13 cellular contexts compared by ENCODE assay signal in genomic region chr15:31237042-31237324, GRCh38.
DNase-seq lines count a peak whose midpoint lies in the region; ATAC-seq and TF ChIP-seq lines count a peak whose summit lies in the region.
"Had no signal": no experiment of that assay in that cellular context is flagged by ENCODE, and none has a peak within 500 bp of the region (broad histone marks: within the 10 kb centered on the region; RNA-seq: fewer than 3 reads in every experiment).

No MANE protein-coding gene starts in this region.

- no peak overlapping the region for H3K4me3 ChIP-seq in heart left ventricle
- no peak overlapping the region for H3K4me3 ChIP-seq in uterus

- TF ChIP-seq POLR2A in heart left ventricle (IDR thresholded peaks at IDR 0.05) (no peak), uterus (IDR thresholded peaks at IDR 0.05) (no peak)

- H3K9me3 Mint-ChIP-seq in nephron, result no peaks in the 10 kb centered on the region
- H3K9me3 Mint-ChIP-seq in activated naive CD4-positive, alpha-beta T cell treated with anti-CD3 and anti-CD28 coated beads for 36 hours, result no peaks in the 10 kb centered on the region
- H3K9me3 Mint-ChIP-seq: activated naive CD4-positive, alpha-beta T cell treated with anti-CD3 and anti-CD28 coated beads, Interleukin-2, amount 50 U/mL, for 24 hours; immature natural killer cell; naive B cell; type B pancreatic cell had no signal

- no peaks in the 10 kb centered on the region for H3K27me3 Mint-ChIP-seq in nephron (ENCODE audit: low read depth)
- H3K27me3 Mint-ChIP-seq in activated naive CD4-positive, alpha-beta T cell treated with anti-CD3 and anti-CD28 coated beads for 36 hours (ENCODE audit: low read depth), result no peaks in the 10 kb centered on the region
- H3K27me3 Mint-ChIP-seq: activated naive CD4-positive, alpha-beta T cell treated with anti-CD3 and anti-CD28 coated beads, Interleukin-2, amount 50 U/mL, for 24 hours; naive B cell; type B pancreatic cell had no signal

- H3K36me3 Mint-ChIP-seq in nephron (ENCODE audit: low read depth), result no peaks in the 10 kb centered on the region
- no peaks in the 10 kb centered on the region for H3K36me3 Mint-ChIP-seq in activated naive CD4-positive, alpha-beta T cell treated with anti-CD3 and anti-CD28 coated beads for 36 hours (ENCODE audit: low read depth)
- H3K36me3 Mint-ChIP-seq: activated naive CD4-positive, alpha-beta T cell treated with anti-CD3 and anti-CD28 coated beads, Interleukin-2, amount 50 U/mL, for 24 hours; immature natural killer cell; naive B cell; type B pancreatic cell had no signal

- H3K9me3 ChIP-seq in heart left ventricle (no peaks in the 10 kb centered on the region), uterus (no peaks in the 10 kb centered on the region)

- 71 to 86% (median 80%) methylated on average over 3 of the region's 3 CpGs for WGBS in heart left ventricle, 4 donors

- peaks cover 37% of the 10 kb centered on the region for H3K4me1 Mint-ChIP-seq in nephron
- peaks cover 25% of the 10 kb centered on the region for H3K4me1 Mint-ChIP-seq in activated naive CD4-positive, alpha-beta T cell treated with anti-CD3 and anti-CD28 coated beads for 36 hours (ENCODE audit: low read depth)

- DNase-seq in heart left ventricle, result no peak
- DNase-seq in cardiac septum (ENCODE audit: low spot score), result no peak
- no peak for DNase-seq in caudate nucleus (lab: John Stamatoyannopoulos, UW)
- DNase-seq in uterus, result no peak
- no peak for DNase-seq in activated naive CD4-positive, alpha-beta T cell treated with anti-CD3 and anti-CD28 coated beads for 36 hours
- DNase-seq in NCI-H1092 (lab: John Stamatoyannopoulos, UW), result no peak
- DNase-seq in UCSD-AML1 (lab: John Stamatoyannopoulos, UW; ENCODE audit: unreplicated experiment), result no peak
- DNase-seq: immature natural killer cell, naive B cell, NCI-H1930 had no signal

- H3K27ac Mint-ChIP-seq in nephron, result peak overlapping the region in 2 of 3 experiments; percentile 77 to 84
- no peak overlapping the region for H3K27ac Mint-ChIP-seq in activated naive CD4-positive, alpha-beta T cell treated with anti-CD3 and anti-CD28 coated beads for 36 hours
- H3K27ac Mint-ChIP-seq: activated naive CD4-positive, alpha-beta T cell treated with anti-CD3 and anti-CD28 coated beads, Interleukin-2, amount 50 U/mL, for 24 hours; immature natural killer cell; type B pancreatic cell had no signal

- CTCF ChIA-PET in activated naive CD4-positive, alpha-beta T cell treated with anti-CD3 and anti-CD28 coated beads for 36 hours (lab: Charles Lee), result interaction anchor here (0.7 kb wide), 1 partner anchor 19 kb away, joined by 3 read pairs; no protein-coding TSS in a partner anchor

- TF ChIP-seq CTCF in heart left ventricle (IDR thresholded peaks at IDR 0.05) (no peak), nephron (IDR thresholded peaks at IDR 0.05; ENCODE audit: unreplicated experiment in 3 of 3) (no peak), uterus (IDR thresholded peaks at IDR 0.05) (no peak)

- intact Hi-C loops in heart left ventricle (cut with DNase I), result loop anchor here in 5 of 10 donors (2.0 to 5.0 kb wide), 5 partner anchors 22 to 160 kb away; partner anchors contain the start of gene KLF13 (in 5 of the 5)
- intact Hi-C loops in cardiac septum (cut with DNase I), result loop anchor here (5.0 kb wide), 4 partner anchors 65 to 155 kb away; partner anchors contain the start of gene KLF13
- intact Hi-C loops in uterus (cut with DNase I; ENCODE audit: low total_unique reads), result no loop called here
- intact Hi-C loops in activated naive CD4-positive, alpha-beta T cell treated with anti-CD3 and anti-CD28 coated beads for 36 hours (cut with micrococcal nuclease), result no loop called here

- H3K27me3 ChIP-seq in heart left ventricle (no peaks in the 10 kb centered on the region), uterus (no peaks in the 10 kb centered on the region)

- peak in 1 of 4 donors; percentile 0 for ATAC-seq in heart left ventricle

- no peak overlapping the region for H3K4me3 Mint-ChIP-seq in nephron
- no peak overlapping the region for H3K4me3 Mint-ChIP-seq in activated naive CD4-positive, alpha-beta T cell treated with anti-CD3 and anti-CD28 coated beads for 36 hours
- H3K4me3 Mint-ChIP-seq: activated naive CD4-positive, alpha-beta T cell treated with anti-CD3 and anti-CD28 coated beads, Interleukin-2, amount 50 U/mL, for 24 hours; immature natural killer cell; type B pancreatic cell had no signal

- H3K36me3 ChIP-seq in heart left ventricle (no peaks in the 10 kb centered on the region), uterus (no peaks in the 10 kb centered on the region)

- peaks cover 5 to 53% (median 30%) of the 10 kb centered on the region in 12 donors for H3K4me1 ChIP-seq in heart left ventricle
- peaks cover 7 to 11% of the 10 kb centered on the region in 2 donors for H3K4me1 ChIP-seq in uterus

- H3K27ac ChIP-seq in heart left ventricle, result peak overlapping the region; percentile 83 to 96 (median 90)
- peak overlapping the region; percentile 81 for H3K27ac ChIP-seq in caudate nucleus (ENCODE audit: low read depth, low read length)
- H3K27ac ChIP-seq in uterus, result peak overlapping the region; percentile 88 to 93
